In genomic region chr5:159331099-159331973, GRCh38 we compare ENCODE assay signal across 9 cellular contexts. TPM values are rescaled to one million over a fixed set of nuclear protein-coding genes. Genes with fewer than 3 reads are reported as not detected.
A peak's percentile ranks its signal among the peaks of the same experiment; 100 is the strongest.
DNase-seq lines count a peak whose midpoint lies in the region; ATAC-seq lines count a peak whose summit lies in the region.
"Had no signal": no experiment of that assay in that cellular context is flagged by ENCODE, and none has a peak within 500 bp of the region (broad histone marks: within the 10 kb centered on the region; RNA-seq: fewer than 3 reads in every experiment).

No MANE protein-coding gene starts in this region.

- ATAC-seq in GM21576 (IDR thresholded peaks at IDR 0.05; ENCODE audit: unreplicated experiment): peak; percentile 62
- peak; percentile 78 for ATAC-seq in central memory CD8-positive, alpha-beta T cell (replicated peaks; ENCODE audit: extremely low read depth, poor library complexity, severe bottlenecking)
- peak; percentile 80 for ATAC-seq in left lobe of liver

- H3K9me3 Mint-ChIP-seq in central memory CD8-positive, alpha-beta T cell: no peaks in the 10 kb centered on the region

- H3K4me1 Mint-ChIP-seq in central memory CD8-positive, alpha-beta T cell: peaks cover 21% of the 10 kb centered on the region

- peaks cover 7% of the 10 kb centered on the region for H3K27me3 Mint-ChIP-seq in central memory CD8-positive, alpha-beta T cell

- peak overlapping the region; percentile 74 for H3K4me3 Mint-ChIP-seq in central memory CD8-positive, alpha-beta T cell

- no peak overlapping the region for H3K27ac Mint-ChIP-seq in central memory CD8-positive, alpha-beta T cell (ENCODE audit: low read depth)

- peaks cover 4% of the 10 kb centered on the region for H3K36me3 Mint-ChIP-seq in central memory CD8-positive, alpha-beta T cell (ENCODE audit: insufficient read depth)

- DNase-seq in DMS153 treated with DMSO at 0.1 percent for 48 hours (lab: John Stamatoyannopoulos, UW; ENCODE audit: unreplicated experiment) (peak; percentile 0), LoVo (ENCODE audit: low spot score) (peak; percentile 33), left lobe of liver (ENCODE audit: low spot score) (peak; percentile 57), pons (ENCODE audit: low spot score) (no peak)
- DNase-seq in activated CD4-positive, CD25-positive, alpha-beta regulatory T cell treated with anti-CD3 and anti-CD28 coated beads, Interleukin-2, amount 50 U/mL, for 16 hours (ENCODE audit: low read depth, low spot score): peak; percentile 48
- peak; percentile 58 to 78 for DNase-seq in central memory CD8-positive, alpha-beta T cell (ENCODE audit: low spot score in 2 of 2)
- peak; percentile 66 to 75 for DNase-seq in stimulated activated CD4-positive, alpha-beta T cell treated with anti-CD3 and anti-CD28 coated beads, Interleukin-4, amount 100 ng/mL, for 4 hours

RNA-seq across cellular contexts. Expression of gene IL12B, which starts 1.0 kb away (rescaled TPM):
- not detected for total RNA-seq in left lobe of liver
- total RNA-seq: frontal cortex had no signal
